1 cellular context compared by ENCODE assay signal in genomic region chr4:1195894-1196401, GRCh38.
TF ChIP-seq lines count a peak whose summit lies in the region.

No MANE protein-coding gene starts in this region.

TF ChIP-seq in IMR-90, 13 proteins besides CTCF, POLR2A, EP300 and RAD21 (continued from another document):
- TF ChIP-seq CEBPB (IDR thresholded peaks at IDR 0.05; ENCODE audit: low read depth, low read length) = no peak
- TF ChIP-seq RFX5 (IDR thresholded peaks at IDR 0.05; ENCODE audit: low read depth, low read length) = no peak
- TF ChIP-seq SMC3 (IDR thresholded peaks at IDR 0.05; ENCODE audit: low read depth, low read length) = no peak
- no peak for TF ChIP-seq ELK1 (IDR thresholded peaks at IDR 0.05; ENCODE audit: borderline replicate concordance, low read depth, low read length)
- TF ChIP-seq MAFK (IDR thresholded peaks at IDR 0.05; ENCODE audit: low read depth, low read length) = no peak
- TF ChIP-seq, protein P1, sequence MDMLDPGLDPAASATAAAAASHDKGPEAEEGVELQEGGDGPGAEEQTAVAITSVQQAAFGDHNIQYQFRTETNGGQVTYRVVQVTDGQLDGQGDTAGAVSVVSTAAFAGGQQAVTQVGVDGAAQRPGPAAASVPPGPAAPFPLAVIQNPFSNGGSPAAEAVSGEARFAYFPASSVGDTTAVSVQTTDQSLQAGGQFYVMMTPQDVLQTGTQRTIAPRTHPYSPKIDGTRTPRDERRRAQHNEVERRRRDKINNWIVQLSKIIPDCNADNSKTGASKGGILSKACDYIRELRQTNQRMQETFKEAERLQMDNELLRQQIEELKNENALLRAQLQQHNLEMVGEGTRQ (IDR thresholded peaks at IDR 0.05; ENCODE audit: low read depth, low read length) = no peak
- no peak for TF ChIP-seq BHLHE40 (IDR thresholded peaks at IDR 0.05; ENCODE audit: low read depth, low read length)
- no peak for TF ChIP-seq CHD1 (IDR thresholded peaks at IDR 0.05; ENCODE audit: low read depth, low read length)
- no peak for TF ChIP-seq RCOR1 (IDR thresholded peaks at IDR 0.05; ENCODE audit: insufficient replicate concordance, low read length)
- TF ChIP-seq NFE2L2 (IDR thresholded peaks at IDR 0.05; ENCODE audit: low read depth, low read length) = no peak
- TF ChIP-seq FOS (IDR thresholded peaks at IDR 0.05; ENCODE audit: low read depth, low read length) = no peak
- TF ChIP-seq MAZ (IDR thresholded peaks at IDR 0.05; ENCODE audit: borderline replicate concordance, low read depth, low read length) = no peak
